ENCODE assay signal across 1 cellular context in the genomic region with DNA sequence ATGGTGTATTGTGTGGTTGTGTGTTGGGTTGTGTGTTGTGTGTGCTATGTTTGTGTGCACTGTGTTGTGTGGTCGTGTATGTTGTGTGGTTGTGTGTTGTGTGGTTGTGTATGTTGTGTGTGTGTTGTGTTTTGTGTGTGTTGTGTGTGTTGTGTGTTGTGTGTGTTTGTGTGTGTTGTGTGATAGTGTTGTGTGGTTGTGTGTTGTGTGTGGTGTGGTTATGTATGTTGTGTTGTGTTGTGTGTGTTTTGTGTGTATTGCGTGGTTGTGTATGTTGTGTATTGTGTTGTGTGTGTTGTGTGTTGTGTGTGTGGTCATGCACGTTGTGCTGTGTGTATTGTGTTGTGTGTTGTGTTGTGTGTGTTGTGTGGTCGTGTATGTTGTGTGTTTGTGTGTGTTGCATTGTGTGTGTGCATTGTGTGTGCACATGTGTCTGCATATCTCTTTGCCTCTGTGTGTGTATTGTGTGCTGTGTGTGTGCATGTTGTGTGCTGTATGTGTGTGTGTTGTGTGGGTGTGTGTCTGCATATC.
TF ChIP-seq lines count a peak whose summit lies in the region.

No MANE protein-coding gene starts in this region.

TF ChIP-seq in K562, 482 proteins besides CTCF, POLR2A, EP300 and RAD21 (continued from another document and continues in another):
- TF ChIP-seq, protein P1, sequence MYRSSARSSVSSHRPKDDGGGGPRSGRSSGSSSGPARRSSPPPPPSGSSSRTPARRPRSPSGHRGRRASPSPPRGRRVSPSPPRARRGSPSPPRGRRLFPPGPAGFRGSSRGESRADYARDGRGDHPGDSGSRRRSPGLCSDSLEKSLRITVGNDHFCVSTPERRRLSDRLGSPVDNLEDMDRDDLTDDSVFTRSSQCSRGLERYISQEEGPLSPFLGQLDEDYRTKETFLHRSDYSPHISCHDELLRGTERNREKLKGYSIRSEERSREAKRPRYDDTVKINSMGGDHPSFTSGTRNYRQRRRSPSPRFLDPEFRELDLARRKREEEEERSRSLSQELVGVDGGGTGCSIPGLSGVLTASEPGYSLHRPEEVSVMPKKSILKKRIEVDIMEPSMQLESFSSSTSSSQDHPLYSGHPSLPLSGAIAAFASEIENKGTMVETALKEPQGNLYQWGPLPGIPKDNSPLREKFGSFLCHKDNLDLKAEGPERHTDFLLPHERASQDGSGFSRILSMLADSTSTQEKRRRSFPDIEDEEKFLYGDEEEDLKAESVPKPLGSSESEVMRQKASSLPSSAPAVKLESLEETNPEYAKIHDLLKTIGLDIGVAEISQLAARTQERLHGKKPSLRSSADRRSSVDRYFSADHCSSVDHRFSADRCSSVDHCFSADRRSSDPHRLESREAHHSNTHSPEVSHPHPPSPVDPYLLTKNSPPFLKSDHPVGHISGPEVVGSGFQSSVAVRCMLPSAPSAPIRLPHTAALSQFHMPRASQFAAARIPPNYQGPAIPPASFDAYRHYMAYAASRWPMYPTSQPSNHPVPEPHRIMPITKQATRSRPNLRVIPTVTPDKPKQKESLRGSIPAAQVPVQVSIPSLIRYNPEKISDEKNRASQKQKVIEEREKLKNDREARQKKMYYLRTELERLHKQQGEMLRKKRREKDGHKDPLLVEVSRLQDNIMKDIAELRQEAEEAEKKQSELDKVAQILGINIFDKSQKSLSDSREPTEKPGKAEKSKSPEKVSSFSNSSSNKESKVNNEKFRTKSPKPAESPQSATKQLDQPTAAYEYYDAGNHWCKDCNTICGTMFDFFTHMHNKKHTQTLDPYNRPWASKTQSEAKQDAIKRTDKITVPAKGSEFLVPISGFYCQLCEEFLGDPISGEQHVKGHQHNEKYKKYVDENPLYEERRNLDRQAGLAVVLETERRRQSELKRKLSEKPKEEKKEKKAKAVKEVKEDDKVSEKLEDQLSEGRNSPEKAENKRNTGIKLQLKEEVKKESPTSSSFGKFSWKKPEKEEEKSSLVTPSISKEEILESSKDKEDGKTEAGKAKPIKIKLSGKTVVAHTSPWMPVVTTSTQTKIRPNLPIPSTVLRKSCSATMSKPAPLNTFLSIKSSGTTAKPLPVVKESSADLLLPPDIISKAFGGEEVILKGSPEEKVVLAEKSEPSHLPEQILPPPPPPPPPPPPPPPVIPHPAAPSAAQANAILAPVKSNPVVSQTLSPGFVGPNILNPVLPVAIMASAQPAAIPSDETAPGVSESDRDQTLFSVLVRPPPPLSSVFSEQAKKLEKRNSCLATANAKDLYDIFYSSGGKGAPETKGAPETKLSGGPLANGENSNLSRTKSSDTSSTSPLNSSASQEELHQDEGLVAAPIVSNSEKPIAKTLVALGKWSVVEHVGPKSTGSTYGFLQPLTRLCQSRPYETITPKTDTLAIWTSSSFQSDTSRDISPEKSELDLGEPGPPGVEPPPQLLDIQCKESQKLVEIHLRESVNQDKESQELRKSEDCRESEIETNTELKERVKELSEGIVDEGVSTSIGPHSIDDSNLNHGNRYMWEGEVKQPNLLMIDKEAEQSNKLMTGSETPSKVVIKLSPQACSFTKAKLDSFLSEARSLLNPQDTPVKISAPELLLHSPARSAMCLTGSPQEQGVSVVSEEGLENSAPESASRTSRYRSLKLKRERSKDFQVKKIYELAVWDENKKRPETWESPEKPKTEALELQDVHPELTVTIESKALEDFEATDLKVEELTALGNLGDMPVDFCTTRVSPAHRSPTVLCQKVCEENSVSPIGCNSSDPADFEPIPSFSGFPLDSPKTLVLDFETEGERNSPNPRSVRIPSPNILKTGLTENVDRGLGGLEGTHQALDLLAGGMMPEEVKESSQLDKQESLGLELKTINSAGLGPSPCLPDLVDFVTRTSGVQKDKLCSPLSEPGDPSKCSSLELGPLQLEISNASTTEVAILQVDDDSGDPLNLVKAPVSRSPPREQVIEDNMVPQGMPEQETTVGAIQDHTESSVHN (IDR thresholded peaks at IDR 0.05; ENCODE audit: borderline replicate concordance in 1 of 2, low read depth in 1 of 2), result no peak; a peak in 1 of 4 replicates
- no peak for TF ChIP-seq RBFOX2 (IDR thresholded peaks at IDR 0.05; ENCODE audit: low read depth, low read length)
- TF ChIP-seq, protein P2, sequence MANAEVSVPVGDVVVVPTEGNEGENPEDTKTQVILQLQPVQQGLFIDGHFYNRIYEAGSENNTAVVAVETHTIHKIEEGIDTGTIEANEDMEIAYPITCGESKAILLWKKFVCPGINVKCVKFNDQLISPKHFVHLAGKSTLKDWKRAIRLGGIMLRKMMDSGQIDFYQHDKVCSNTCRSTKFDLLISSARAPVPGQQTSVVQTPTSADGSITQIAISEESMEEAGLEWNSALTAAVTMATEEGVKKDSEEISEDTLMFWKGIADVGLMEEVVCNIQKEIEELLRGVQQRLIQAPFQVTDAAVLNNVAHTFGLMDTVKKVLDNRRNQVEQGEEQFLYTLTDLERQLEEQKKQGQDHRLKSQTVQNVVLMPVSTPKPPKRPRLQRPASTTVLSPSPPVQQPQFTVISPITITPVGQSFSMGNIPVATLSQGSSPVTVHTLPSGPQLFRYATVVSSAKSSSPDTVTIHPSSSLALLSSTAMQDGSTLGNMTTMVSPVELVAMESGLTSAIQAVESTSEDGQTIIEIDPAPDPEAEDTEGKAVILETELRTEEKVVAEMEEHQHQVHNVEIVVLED (CRISPR knock-in tag; IDR thresholded peaks at IDR 0.05), result no peak
- no peak for TF ChIP-seq SRSF3 (IDR thresholded peaks at IDR 0.05; ENCODE audit: insufficient read depth, low read length)
- TF ChIP-seq RBM14 (IDR thresholded peaks at IDR 0.05; ENCODE audit: borderline replicate concordance, insufficient read depth, low read depth, low read length), result no peak
- TF ChIP-seq, protein P3, sequence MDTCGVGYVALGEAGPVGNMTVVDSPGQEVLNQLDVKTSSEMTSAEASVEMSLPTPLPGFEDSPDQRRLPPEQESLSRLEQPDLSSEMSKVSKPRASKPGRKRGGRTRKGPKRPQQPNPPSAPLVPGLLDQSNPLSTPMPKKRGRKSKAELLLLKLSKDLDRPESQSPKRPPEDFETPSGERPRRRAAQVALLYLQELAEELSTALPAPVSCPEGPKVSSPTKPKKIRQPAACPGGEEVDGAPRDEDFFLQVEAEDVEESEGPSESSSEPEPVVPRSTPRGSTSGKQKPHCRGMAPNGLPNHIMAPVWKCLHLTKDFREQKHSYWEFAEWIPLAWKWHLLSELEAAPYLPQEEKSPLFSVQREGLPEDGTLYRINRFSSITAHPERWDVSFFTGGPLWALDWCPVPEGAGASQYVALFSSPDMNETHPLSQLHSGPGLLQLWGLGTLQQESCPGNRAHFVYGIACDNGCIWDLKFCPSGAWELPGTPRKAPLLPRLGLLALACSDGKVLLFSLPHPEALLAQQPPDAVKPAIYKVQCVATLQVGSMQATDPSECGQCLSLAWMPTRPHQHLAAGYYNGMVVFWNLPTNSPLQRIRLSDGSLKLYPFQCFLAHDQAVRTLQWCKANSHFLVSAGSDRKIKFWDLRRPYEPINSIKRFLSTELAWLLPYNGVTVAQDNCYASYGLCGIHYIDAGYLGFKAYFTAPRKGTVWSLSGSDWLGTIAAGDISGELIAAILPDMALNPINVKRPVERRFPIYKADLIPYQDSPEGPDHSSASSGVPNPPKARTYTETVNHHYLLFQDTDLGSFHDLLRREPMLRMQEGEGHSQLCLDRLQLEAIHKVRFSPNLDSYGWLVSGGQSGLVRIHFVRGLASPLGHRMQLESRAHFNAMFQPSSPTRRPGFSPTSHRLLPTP (IDR thresholded peaks at IDR 0.05; ENCODE audit: borderline replicate concordance, extremely low read depth, insufficient read length), result no peak
- TF ChIP-seq ZNF584 (CRISPR knock-in tag; IDR thresholded peaks at IDR 0.05; ENCODE audit: low read depth), result no peak
- no peak; the same call in 1 of the 2 replicates for TF ChIP-seq IRF2 (CRISPR knock-in tag; IDR thresholded peaks at IDR 0.05)
- no peak for TF ChIP-seq ZKSCAN8 (CRISPR knock-in tag; IDR thresholded peaks at IDR 0.05)
- no peak for TF ChIP-seq NCOA6 (IDR thresholded peaks at IDR 0.05)
- peak; percentile 26; the same call in 1 of the 2 replicates for TF ChIP-seq C11orf30 (IDR thresholded peaks at IDR 0.05; ENCODE audit: low read depth)
- no peak for TF ChIP-seq NR3C1 (CRISPR knock-in tag; IDR thresholded peaks at IDR 0.05)
- peak; percentile 67; the same call in 1 of the 2 replicates for TF ChIP-seq TOE1 (IDR thresholded peaks at IDR 0.05; ENCODE audit: borderline replicate concordance)
- peak; percentile 99 for TF ChIP-seq TOE1 (CRISPR knock-in tag; IDR thresholded peaks at IDR 0.05; ENCODE audit: borderline replicate concordance, low read depth)
- TF ChIP-seq, protein P4, sequence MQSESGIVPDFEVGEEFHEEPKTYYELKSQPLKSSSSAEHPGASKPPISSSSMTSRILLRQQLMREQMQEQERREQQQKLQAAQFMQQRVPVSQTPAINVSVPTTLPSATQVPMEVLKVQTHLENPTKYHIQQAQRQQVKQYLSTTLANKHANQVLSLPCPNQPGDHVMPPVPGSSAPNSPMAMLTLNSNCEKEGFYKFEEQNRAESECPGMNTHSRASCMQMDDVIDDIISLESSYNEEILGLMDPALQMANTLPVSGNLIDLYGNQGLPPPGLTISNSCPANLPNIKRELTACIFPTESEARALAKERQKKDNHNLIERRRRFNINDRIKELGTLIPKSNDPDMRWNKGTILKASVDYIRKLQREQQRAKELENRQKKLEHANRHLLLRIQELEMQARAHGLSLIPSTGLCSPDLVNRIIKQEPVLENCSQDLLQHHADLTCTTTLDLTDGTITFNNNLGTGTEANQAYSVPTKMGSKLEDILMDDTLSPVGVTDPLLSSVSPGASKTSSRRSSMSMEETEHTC (IDR thresholded peaks at IDR 0.05), result no peak
- no peak for TF ChIP-seq BRD4 (IDR thresholded peaks at IDR 0.05)
- TF ChIP-seq ILK (tag; IDR thresholded peaks at IDR 0.05; ENCODE audit: borderline replicate concordance, low read depth), result no peak
- TF ChIP-seq MYBL2 (IDR thresholded peaks at IDR 0.05; ENCODE audit: low read depth), result peak; percentile 53; the same call in 1 of the 2 replicates
- 0 out of 2 replicates have a peak, but pooled peaks have one; percentile 28 for TF ChIP-seq MYBL2 (CRISPR knock-in tag; IDR thresholded peaks at IDR 0.05; ENCODE audit: borderline replicate concordance)
- no peak; the same call in 1 of the 2 replicates for TF ChIP-seq XRCC5 (IDR thresholded peaks at IDR 0.05; ENCODE audit: low read depth, low read length)
- TF ChIP-seq ARNT (IDR thresholded peaks at IDR 0.05), result peak; percentile 86 to 99; a peak in 3 of 4 replicates
- peak; percentile 85; the same call in 1 of the 2 replicates for TF ChIP-seq MCM3 (IDR thresholded peaks at IDR 0.05)
- TF ChIP-seq ZNF263 (CRISPR knock-in tag; IDR thresholded peaks at IDR 0.05; ENCODE audit: borderline replicate concordance), result peak; percentile 48; the same call in 1 of the 2 replicates
- no peak for TF ChIP-seq PTBP1 (IDR thresholded peaks at IDR 0.05; ENCODE audit: low read depth, low read length)
- no peak for TF ChIP-seq CREBBP (IDR thresholded peaks at IDR 0.05; ENCODE audit: low read depth, low read length)
- peak; percentile 96 to 98 for TF ChIP-seq TRIM24 (IDR thresholded peaks at IDR 0.05)
- TF ChIP-seq NFATC3 (IDR thresholded peaks at IDR 0.05), result no peak
- TF ChIP-seq FOSL1 (tag; conservative IDR thresholded peaks at IDR 0.05), result no peak
- no peak for TF ChIP-seq CTBP1 (IDR thresholded peaks at IDR 0.05; ENCODE audit: borderline replicate concordance)
- TF ChIP-seq, protein P5, sequence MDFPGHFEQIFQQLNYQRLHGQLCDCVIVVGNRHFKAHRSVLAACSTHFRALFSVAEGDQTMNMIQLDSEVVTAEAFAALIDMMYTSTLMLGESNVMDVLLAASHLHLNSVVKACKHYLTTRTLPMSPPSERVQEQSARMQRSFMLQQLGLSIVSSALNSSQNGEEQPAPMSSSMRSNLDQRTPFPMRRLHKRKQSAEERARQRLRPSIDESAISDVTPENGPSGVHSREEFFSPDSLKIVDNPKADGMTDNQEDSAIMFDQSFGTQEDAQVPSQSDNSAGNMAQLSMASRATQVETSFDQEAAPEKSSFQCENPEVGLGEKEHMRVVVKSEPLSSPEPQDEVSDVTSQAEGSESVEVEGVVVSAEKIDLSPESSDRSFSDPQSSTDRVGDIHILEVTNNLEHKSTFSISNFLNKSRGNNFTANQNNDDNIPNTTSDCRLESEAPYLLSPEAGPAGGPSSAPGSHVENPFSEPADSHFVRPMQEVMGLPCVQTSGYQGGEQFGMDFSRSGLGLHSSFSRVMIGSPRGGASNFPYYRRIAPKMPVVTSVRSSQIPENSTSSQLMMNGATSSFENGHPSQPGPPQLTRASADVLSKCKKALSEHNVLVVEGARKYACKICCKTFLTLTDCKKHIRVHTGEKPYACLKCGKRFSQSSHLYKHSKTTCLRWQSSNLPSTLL (IDR thresholded peaks at IDR 0.05), result peak; percentile 87
- TF ChIP-seq, protein P6, sequence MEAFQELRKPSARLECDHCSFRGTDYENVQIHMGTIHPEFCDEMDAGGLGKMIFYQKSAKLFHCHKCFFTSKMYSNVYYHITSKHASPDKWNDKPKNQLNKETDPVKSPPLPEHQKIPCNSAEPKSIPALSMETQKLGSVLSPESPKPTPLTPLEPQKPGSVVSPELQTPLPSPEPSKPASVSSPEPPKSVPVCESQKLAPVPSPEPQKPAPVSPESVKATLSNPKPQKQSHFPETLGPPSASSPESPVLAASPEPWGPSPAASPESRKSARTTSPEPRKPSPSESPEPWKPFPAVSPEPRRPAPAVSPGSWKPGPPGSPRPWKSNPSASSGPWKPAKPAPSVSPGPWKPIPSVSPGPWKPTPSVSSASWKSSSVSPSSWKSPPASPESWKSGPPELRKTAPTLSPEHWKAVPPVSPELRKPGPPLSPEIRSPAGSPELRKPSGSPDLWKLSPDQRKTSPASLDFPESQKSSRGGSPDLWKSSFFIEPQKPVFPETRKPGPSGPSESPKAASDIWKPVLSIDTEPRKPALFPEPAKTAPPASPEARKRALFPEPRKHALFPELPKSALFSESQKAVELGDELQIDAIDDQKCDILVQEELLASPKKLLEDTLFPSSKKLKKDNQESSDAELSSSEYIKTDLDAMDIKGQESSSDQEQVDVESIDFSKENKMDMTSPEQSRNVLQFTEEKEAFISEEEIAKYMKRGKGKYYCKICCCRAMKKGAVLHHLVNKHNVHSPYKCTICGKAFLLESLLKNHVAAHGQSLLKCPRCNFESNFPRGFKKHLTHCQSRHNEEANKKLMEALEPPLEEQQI (IDR thresholded peaks at IDR 0.05), result no peak
- TF ChIP-seq STAT5B (CRISPR knock-in tag; IDR thresholded peaks at IDR 0.05), result no peak
- peak; percentile 62 for TF ChIP-seq CC2D1A (IDR thresholded peaks at IDR 0.05)
- TF ChIP-seq KDM4B (IDR thresholded peaks at IDR 0.05; ENCODE audit: borderline replicate concordance in 2 of 2, low read depth in 1 of 2), result no peak
- peak; percentile 99 for TF ChIP-seq SMARCA5 (IDR thresholded peaks at IDR 0.05)
- TF ChIP-seq, protein P7, sequence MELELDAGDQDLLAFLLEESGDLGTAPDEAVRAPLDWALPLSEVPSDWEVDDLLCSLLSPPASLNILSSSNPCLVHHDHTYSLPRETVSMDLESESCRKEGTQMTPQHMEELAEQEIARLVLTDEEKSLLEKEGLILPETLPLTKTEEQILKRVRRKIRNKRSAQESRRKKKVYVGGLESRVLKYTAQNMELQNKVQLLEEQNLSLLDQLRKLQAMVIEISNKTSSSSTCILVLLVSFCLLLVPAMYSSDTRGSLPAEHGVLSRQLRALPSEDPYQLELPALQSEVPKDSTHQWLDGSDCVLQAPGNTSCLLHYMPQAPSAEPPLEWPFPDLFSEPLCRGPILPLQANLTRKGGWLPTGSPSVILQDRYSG (tag; conservative IDR thresholded peaks at IDR 0.05; ENCODE audit: low read depth), result no peak
- TF ChIP-seq COPS2 (conservative IDR thresholded peaks at IDR 0.05), result no peak
- no peak for TF ChIP-seq SREBF1 (IDR thresholded peaks at IDR 0.05; ENCODE audit: borderline replicate concordance, low read depth, low read length)
- TF ChIP-seq, protein P8, sequence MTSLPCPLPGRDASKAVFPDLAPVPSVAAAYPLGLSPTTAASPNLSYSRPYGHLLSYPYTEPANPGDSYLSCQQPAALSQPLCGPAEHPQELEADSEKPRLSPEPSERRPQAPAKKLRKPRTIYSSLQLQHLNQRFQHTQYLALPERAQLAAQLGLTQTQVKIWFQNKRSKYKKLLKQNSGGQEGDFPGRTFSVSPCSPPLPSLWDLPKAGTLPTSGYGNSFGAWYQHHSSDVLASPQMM (CRISPR knock-in tag; IDR thresholded peaks at IDR 0.05), result no peak
